Comparison of ENCODE assay signal across 21 cellular contexts in the genomic region with DNA sequence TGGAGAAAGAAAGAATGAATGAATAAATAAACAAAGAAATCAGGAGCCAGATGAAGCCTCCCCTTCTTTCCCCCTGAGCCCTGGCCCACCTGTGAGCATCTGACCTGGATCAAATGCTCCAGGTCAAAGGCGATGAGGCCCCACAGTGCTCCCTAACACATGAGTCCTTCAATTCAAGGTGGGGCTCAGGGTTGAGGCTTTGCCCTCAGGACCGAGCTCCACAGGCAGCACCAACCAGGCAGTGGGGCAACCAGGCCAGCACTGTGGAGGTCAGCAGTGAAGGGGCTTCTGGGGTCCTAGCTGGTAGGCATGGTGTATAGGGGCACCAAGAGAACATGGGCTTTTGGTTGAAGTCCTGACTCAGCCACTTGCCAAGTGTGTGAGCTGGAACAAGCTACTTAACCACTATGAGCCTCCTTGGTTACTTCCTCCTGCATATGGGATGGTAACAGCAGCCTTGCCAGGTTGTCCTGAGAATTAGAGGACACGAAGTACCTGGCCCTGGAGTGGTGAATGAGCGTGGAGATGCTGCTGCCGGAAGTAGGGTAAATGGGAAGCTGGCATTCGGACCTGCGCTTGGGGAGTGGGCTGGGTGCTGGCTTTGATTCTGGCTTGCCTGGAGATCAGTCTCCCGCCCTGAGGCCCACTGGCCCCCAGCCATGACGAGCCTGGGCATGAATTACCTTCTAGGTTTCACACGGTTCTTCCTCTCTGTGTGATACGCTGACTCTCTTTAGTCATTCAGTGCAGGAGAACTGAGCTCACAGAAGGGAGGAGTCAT. TPM values are rescaled to one million over a fixed set of nuclear protein-coding genes. Genes with fewer than 3 reads are reported as not detected.
DNase-seq lines count a peak whose midpoint lies in the region; ATAC-seq and TF ChIP-seq lines count a peak whose summit lies in the region.
"Had no signal": no experiment of that assay in that cellular context is flagged by ENCODE, and none has a peak within 500 bp of the region (broad histone marks: within the 10 kb centered on the region; RNA-seq: fewer than 3 reads in every experiment).

No MANE protein-coding gene starts in this region.

- H3K36me3 ChIP-seq in breast epithelium (no peaks in the 10 kb centered on the region), prostate gland (no peaks in the 10 kb centered on the region)
- H3K36me3 ChIP-seq: heart right ventricle had no signal

- intact Hi-C loops in breast epithelium (cut with DNase I; ENCODE audit: low total_unique reads), result no loop called here
- intact Hi-C loops in left colon (cut with DNase I, micrococcal nuclease), result no loop called here
- intact Hi-C loops in prostate gland (cut with DNase I), result no loop called here

- H3K27ac ChIP-seq in breast epithelium (peak overlapping the region; percentile 6 to 32), prostate gland (no peak overlapping the region)

- 57% methylated on average over 11 of the region's 11 CpGs for WGBS in prostate gland

- no peak overlapping the region for H3K4me3 ChIP-seq in LNCaP clone FGC (ENCODE audit: low read depth, low read length)
- H3K4me3 ChIP-seq in breast epithelium, result peak overlapping the region in 1 of 3 donors; percentile 43
- H3K4me3 ChIP-seq in prostate gland, result no peak overlapping the region
- H3K4me3 ChIP-seq: heart right ventricle, K562 had no signal

- TF ChIP-seq POLR2A in breast epithelium (IDR thresholded peaks at IDR 0.05) (no peak), prostate gland (IDR thresholded peaks at IDR 0.05) (no peak)

- no peaks in the 10 kb centered on the region for H3K27me3 ChIP-seq in breast epithelium
- H3K27me3 ChIP-seq in prostate gland (replicated peaks; ENCODE audit: insufficient read depth), result no peaks in the 10 kb centered on the region
- H3K27me3 ChIP-seq: heart right ventricle had no signal

- H3K9me3 ChIP-seq in breast epithelium (no peaks in the 10 kb centered on the region), prostate gland (no peaks in the 10 kb centered on the region)
- H3K9me3 ChIP-seq: heart right ventricle had no signal

- no peaks in the 10 kb centered on the region for H3K9me3 Mint-ChIP-seq in type B pancreatic cell
- H3K9me3 Mint-ChIP-seq: activated naive CD8-positive, alpha-beta T cell treated with anti-CD3 and anti-CD28 coated beads, Interleukin-2, amount 50 U/mL, for 24 hours; CD8-positive, alpha-beta T cell; H9; natural killer cell treated with Interleukin-12 subunit alpha and Interleukin-12 subunit beta and Interleukin-15 and Interleukin-18, amount 100 ng/mL, for 72 hours had no signal

- H3K4me1 ChIP-seq in breast epithelium (no peaks in the 10 kb centered on the region), prostate gland (replicated peaks) (no peaks in the 10 kb centered on the region)

- TF ChIP-seq CTCF in LNCaP clone FGC (IDR thresholded peaks at IDR 0.05; ENCODE audit: control insufficient read depth, extremely low read depth, insufficient read depth) (no peak), breast epithelium (IDR thresholded peaks at IDR 0.05) (no peak), prostate gland (IDR thresholded peaks at IDR 0.05) (no peak), type B pancreatic cell (conservative IDR thresholded peaks at IDR 0.05) (no peak)

- H3K36me3 Mint-ChIP-seq in type B pancreatic cell, result no peaks in the 10 kb centered on the region
- H3K36me3 Mint-ChIP-seq: CD8-positive, alpha-beta T cell; natural killer cell treated with Interleukin-12 subunit alpha and Interleukin-12 subunit beta and Interleukin-15 and Interleukin-18, amount 100 ng/mL, for 72 hours had no signal

- DNase-seq in LNCaP clone FGC (ENCODE audit: low read depth), result peak; percentile 7
- peak in 1 of 2 donors; percentile 27 for DNase-seq in breast epithelium (ENCODE audit: low spot score in 2 of 2)
- no peak for DNase-seq in left colon
- peak; percentile 46 for DNase-seq in prostate gland (ENCODE audit: low spot score)
- no peak for DNase-seq in stimulated activated CD4-positive, alpha-beta T cell treated with anti-CD3 and anti-CD28 coated beads, Interleukin-2, amount 100 ng/mL, for 48 hours
- DNase-seq in type B pancreatic cell (ENCODE audit: extremely low spot score, unreplicated experiment), result no peak
- DNase-seq: activated CD4-positive, alpha-beta T cell treated with anti-CD3 and anti-CD28 coated beads, Interleukin-2, amount 50 U/mL, for 4 hours; activated effector memory CD4-positive, alpha-beta T cell treated with anti-CD3 and anti-CD28 coated beads, Interleukin-2, amount 50 U/mL, for 16 hours; activated naive CD8-positive, alpha-beta T cell treated with anti-CD3 and anti-CD28 coated beads, Interleukin-2, amount 50 U/mL, for 24 hours; activated T-cell treated with anti-CD3 and anti-CD28 coated beads for 4 hours; CD8-positive, alpha-beta T cell; cortex of kidney; GF-D8; H9; heart right ventricle; NCI-H1436 treated with DMSO at 0.1 percent for 48 hours; NCI-H510A had no signal

- peaks cover 15% of the 10 kb centered on the region for H3K4me1 Mint-ChIP-seq in type B pancreatic cell (ENCODE audit: unreplicated experiment)
- H3K4me1 Mint-ChIP-seq: activated naive CD8-positive, alpha-beta T cell treated with anti-CD3 and anti-CD28 coated beads, Interleukin-2, amount 50 U/mL, for 24 hours had no signal

- no peaks in the 10 kb centered on the region for H3K27me3 Mint-ChIP-seq in type B pancreatic cell
- H3K27me3 Mint-ChIP-seq: activated naive CD8-positive, alpha-beta T cell treated with anti-CD3 and anti-CD28 coated beads, Interleukin-2, amount 50 U/mL, for 24 hours; natural killer cell treated with Interleukin-12 subunit alpha and Interleukin-12 subunit beta and Interleukin-15 and Interleukin-18, amount 100 ng/mL, for 72 hours had no signal

- H3K4me3 Mint-ChIP-seq in type B pancreatic cell, result no peak overlapping the region
- H3K4me3 Mint-ChIP-seq: activated naive CD8-positive, alpha-beta T cell treated with anti-CD3 and anti-CD28 coated beads, Interleukin-2, amount 50 U/mL, for 24 hours; CD8-positive, alpha-beta T cell; H9; natural killer cell treated with Interleukin-12 subunit alpha and Interleukin-12 subunit beta and Interleukin-15 and Interleukin-18, amount 100 ng/mL, for 72 hours had no signal

- H3K27ac Mint-ChIP-seq in type B pancreatic cell, result no peak overlapping the region
- H3K27ac Mint-ChIP-seq: activated naive CD8-positive, alpha-beta T cell treated with anti-CD3 and anti-CD28 coated beads, Interleukin-2, amount 50 U/mL, for 24 hours; CD8-positive, alpha-beta T cell; H9; natural killer cell treated with Interleukin-12 subunit alpha and Interleukin-12 subunit beta and Interleukin-15 and Interleukin-18, amount 100 ng/mL, for 72 hours had no signal

- ATAC-seq in left colon (peak; percentile 28), SK-N-SH treated with all-trans-retinoic acid at 6 μM for 48 hours (no peak)
- ATAC-seq: activated naive CD8-positive, alpha-beta T cell treated with anti-CD3 and anti-CD28 coated beads, Interleukin-2, amount 50 U/mL, for 24 hours; CD8-positive, alpha-beta T cell; K562 had no signal

TF ChIP-seq in SK-N-SH treated with all-trans-retinoic acid at 6 μM for 48 hours, 23 proteins besides CTCF, POLR2A, EP300 and RAD21:
- no peak for TF ChIP-seq RARB (CRISPR knock-in tag; IDR thresholded peaks at IDR 0.05)
- TF ChIP-seq ZFP3 (CRISPR knock-in tag; IDR thresholded peaks at IDR 0.05), result no peak

RNA-seq across cellular contexts. Expression of gene PAQR5, which starts 10.0 kb away (rescaled TPM):
- 1 to 10 TPM in 2 of 3 donors, under 1 TPM in 1; 0.96 to 2.6 (median 2.0) TPM for total RNA-seq in breast epithelium
- total RNA-seq in left colon, result 10 to 100 TPM; 62.3 to 63.6 TPM
- total RNA-seq in prostate gland, result 1 to 10 TPM in 1 of 2 donors, under 1 TPM in 1; 0.17 to 1.2 TPM
- 7.8 and 22.3 TPM in 2 replicates for total RNA-seq in type B pancreatic cell (ENCODE audit: low replicate concordance)
- total RNA-seq: CD8-positive, alpha-beta T cell; natural killer cell treated with Interleukin-12 subunit alpha and Interleukin-12 subunit beta and Interleukin-15 and Interleukin-18, amount 100 ng/mL, for 72 hours; T-helper 2 cell treated with Interferon-gamma antibody and Interleukin-4, amounts not matched to agents 100 ng/mL and 5 ng/mL, for 36 hours had no signal

Comparison
In these comparisons a context has a peak if more than half of its experiments do, and no peak if none do; other contexts are left out.
1. DNase-seq: peak in LNCaP clone FGC (single experiment) and prostate gland (single experiment); none in left colon (0 of 2), stimulated activated CD4-positive, alpha-beta T cell treated with anti-CD3 and anti-CD28 coated beads, Interleukin-2, amount 100 ng/mL, for 48 hours (0 of 2) and type B pancreatic cell (single experiment).
2. H3K27ac ChIP-seq: peak in breast epithelium (2 of 2); none in prostate gland (0 of 2).